Comparison of ENCODE assay signal across 11 cellular contexts in the genomic region with DNA sequence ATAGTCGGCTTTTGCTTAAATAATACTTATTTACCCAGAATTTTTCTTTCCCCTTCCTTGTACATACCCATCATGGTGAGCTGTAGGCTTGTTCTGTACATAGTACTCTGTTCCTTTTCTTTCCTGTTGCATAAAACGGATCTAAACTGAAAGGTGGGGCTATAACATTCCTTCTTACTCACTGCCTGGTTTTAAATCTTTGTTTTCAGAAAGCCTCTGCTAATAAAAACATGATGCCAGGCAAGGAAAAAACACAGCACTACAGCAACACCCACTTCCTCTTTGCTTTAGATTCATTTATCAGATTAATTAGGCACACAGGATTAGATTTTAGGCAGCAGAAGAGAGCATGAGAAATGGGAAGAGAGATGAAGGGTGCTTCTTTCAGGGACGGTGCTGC. TPM values are rescaled to one million over a fixed set of nuclear protein-coding genes. Genes with fewer than 3 reads are reported as not detected.
DNase-seq lines count a peak whose midpoint lies in the region; ATAC-seq and TF ChIP-seq lines count a peak whose summit lies in the region.
"Had no signal": no experiment of that assay in that cellular context is flagged by ENCODE, and none has a peak within 500 bp of the region (broad histone marks: within the 10 kb centered on the region; RNA-seq: fewer than 3 reads in every experiment).

No MANE protein-coding gene starts in this region.

- H3K36me3 Mint-ChIP-seq in naive thymus-derived CD8-positive, alpha-beta T cell = peaks cover 14 to 97% (median 56%) of the 10 kb centered on the region in 3 donors
- peaks cover 38 to 51% of the 10 kb centered on the region in 2 donors for H3K36me3 Mint-ChIP-seq in stimulated activated naive B cell treated with anti-CD40 and anti-IgM and Interleukin-4, amounts not matched to agents 10 μg/mL and 1 μg/mL and 100 μg/mL, for 72 hours
- H3K36me3 Mint-ChIP-seq in endothelial cell (ENCODE audit: low read depth, unreplicated experiment) = peaks cover 10% of the 10 kb centered on the region

- H3K4me3 Mint-ChIP-seq in naive thymus-derived CD8-positive, alpha-beta T cell = no peak overlapping the region
- no peak overlapping the region for H3K4me3 Mint-ChIP-seq in stimulated activated naive B cell treated with anti-CD40 and anti-IgM and Interleukin-4, amounts not matched to agents 10 μg/mL and 1 μg/mL and 100 μg/mL, for 72 hours
- H3K4me3 Mint-ChIP-seq in endothelial cell (ENCODE audit: unreplicated experiment) = no peak overlapping the region

- peak overlapping the region in 7 of 10 donors; percentile 0 to 91 (median 42) for H3K27ac Mint-ChIP-seq in naive thymus-derived CD8-positive, alpha-beta T cell
- no peak overlapping the region for H3K27ac Mint-ChIP-seq in stimulated activated naive B cell treated with anti-CD40 and anti-IgM and Interleukin-4, amounts not matched to agents 10 μg/mL and 1 μg/mL and 100 μg/mL, for 72 hours
- H3K27ac Mint-ChIP-seq in endothelial cell (ENCODE audit: unreplicated experiment) = no peak overlapping the region

- H3K4me1 Mint-ChIP-seq in naive thymus-derived CD8-positive, alpha-beta T cell = peaks cover 9 to 23% (median 21%) of the 10 kb centered on the region in 4 donors
- H3K4me1 Mint-ChIP-seq in stimulated activated naive B cell treated with anti-CD40 and anti-IgM and Interleukin-4, amounts not matched to agents 10 μg/mL and 1 μg/mL and 100 μg/mL, for 72 hours = no peaks in the 10 kb centered on the region
- peaks cover 13% of the 10 kb centered on the region for H3K4me1 Mint-ChIP-seq in endothelial cell (ENCODE audit: unreplicated experiment)

- H3K27me3 Mint-ChIP-seq in naive thymus-derived CD8-positive, alpha-beta T cell = no peaks in the 10 kb centered on the region
- no peaks in the 10 kb centered on the region for H3K27me3 Mint-ChIP-seq in stimulated activated naive B cell treated with anti-CD40 and anti-IgM and Interleukin-4, amounts not matched to agents 10 μg/mL and 1 μg/mL and 100 μg/mL, for 72 hours
- no peaks in the 10 kb centered on the region for H3K27me3 Mint-ChIP-seq in endothelial cell (ENCODE audit: unreplicated experiment)

- no peak for ATAC-seq in naive thymus-derived CD8-positive, alpha-beta T cell
- ATAC-seq in stimulated activated naive B cell treated with anti-CD40 and anti-IgM and Interleukin-4, amounts not matched to agents 10 μg/mL and 1 μg/mL and 100 μg/mL, for 72 hours (replicated peaks) = no peak
- ATAC-seq in GM21619 (IDR thresholded peaks at IDR 0.05; ENCODE audit: unreplicated experiment) (no peak), GM18502 (IDR thresholded peaks at IDR 0.05; ENCODE audit: poor library complexity, unreplicated experiment) (no peak)

- H3K9me3 Mint-ChIP-seq in naive thymus-derived CD8-positive, alpha-beta T cell = no peaks in the 10 kb centered on the region
- no peaks in the 10 kb centered on the region for H3K9me3 Mint-ChIP-seq in stimulated activated naive B cell treated with anti-CD40 and anti-IgM and Interleukin-4, amounts not matched to agents 10 μg/mL and 1 μg/mL and 100 μg/mL, for 72 hours
- H3K9me3 Mint-ChIP-seq in endothelial cell (ENCODE audit: unreplicated experiment) = no peaks in the 10 kb centered on the region

- DNase-seq in AG20443 (ENCODE audit: low spot score) = peak; percentile 64
- DNase-seq in NCI-H82 treated with DMSO at 0.1 percent for 48 hours (lab: John Stamatoyannopoulos, UW; ENCODE audit: unreplicated experiment) = peak; percentile 59
- DNase-seq in dedifferentiated amniotic fluid mesenchymal stem cell (ENCODE audit: extremely low spot score) = peak; percentile 63
- no peak for DNase-seq in naive thymus-derived CD8-positive, alpha-beta T cell
- DNase-seq in stimulated activated naive B cell treated with anti-CD40 and anti-IgM and Interleukin-4, amounts not matched to agents 10 μg/mL and 1 μg/mL and 100 μg/mL, for 72 hours = no peak
- DNase-seq in endothelial cell (ENCODE audit: low spot score) = no peak
- DNase-seq: activated T-cell treated with anti-CD3 and anti-CD28 coated beads for 4 hours, NCI-H1930, SHP77 treated with DMSO at 0.1 percent for 48 hours had no signal

- POLR2A ChIA-PET in naive thymus-derived CD8-positive, alpha-beta T cell (lab: Charles Lee) = no interaction called here

- no peak for TF ChIP-seq CTCF in endothelial cell (IDR thresholded peaks at IDR 0.05; ENCODE audit: unreplicated experiment)

RNA-seq across cellular contexts. Expression of gene STON1, which starts 19.6 kb away (rescaled TPM):
- 1 to 10 TPM; 2.8 to 3.5 TPM for total RNA-seq in naive thymus-derived CD8-positive, alpha-beta T cell
- polyA plus RNA-seq in naive thymus-derived CD8-positive, alpha-beta T cell = under 1 TPM in 1 of 3 donors, not detected in 2; 0.25 TPM
- 3.1 TPM for total RNA-seq in endothelial cell (ENCODE audit: unreplicated experiment)

Comparison
In these comparisons a context has a peak if more than half of its experiments do, and no peak if none do; other contexts are left out.
1. DNase-seq: peak in AG20443 (single experiment), NCI-H82 treated with DMSO at 0.1 percent for 48 hours (single experiment) and dedifferentiated amniotic fluid mesenchymal stem cell (single experiment); none in naive thymus-derived CD8-positive, alpha-beta T cell (0 of 10), stimulated activated naive B cell treated with anti-CD40 and anti-IgM and Interleukin-4, amounts not matched to agents 10 μg/mL and 1 μg/mL and 100 μg/mL, for 72 hours (single experiment) and endothelial cell (single experiment).
2. H3K27ac Mint-ChIP-seq: peak in naive thymus-derived CD8-positive, alpha-beta T cell (7 of 10); none in stimulated activated naive B cell treated with anti-CD40 and anti-IgM and Interleukin-4, amounts not matched to agents 10 μg/mL and 1 μg/mL and 100 μg/mL, for 72 hours (single experiment) and endothelial cell (single experiment).